10 cellular contexts compared by ENCODE assay signal in the genomic region with DNA sequence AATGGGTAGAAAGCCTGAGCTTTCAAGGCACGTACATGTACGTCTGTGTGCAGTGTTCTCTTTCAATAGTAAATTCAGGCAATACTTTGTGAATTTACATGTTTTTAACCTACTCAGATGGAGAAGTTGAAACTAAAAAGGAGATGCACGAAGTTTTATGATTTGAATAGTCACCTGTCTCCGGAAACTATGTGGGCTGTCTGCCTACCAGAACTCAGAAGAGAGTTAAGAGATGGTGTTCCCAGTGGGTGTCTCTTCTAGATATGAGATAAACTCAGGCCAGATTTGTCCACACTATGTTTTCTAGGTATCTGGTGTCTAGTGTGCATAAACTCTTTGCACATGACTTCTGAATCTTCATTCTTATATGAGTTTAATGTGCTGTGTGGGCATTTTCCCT.
DNase-seq lines count a peak whose midpoint lies in the region; ATAC-seq and TF ChIP-seq lines count a peak whose summit lies in the region.
"Had no signal": no experiment of that assay in that cellular context is flagged by ENCODE, and none has a peak within 500 bp of the region (broad histone marks: within the 10 kb centered on the region; RNA-seq: fewer than 3 reads in every experiment).

No MANE protein-coding gene starts in this region.

- no peaks in the 10 kb centered on the region for H3K9me3 ChIP-seq in IMR-90 (ENCODE audit: control insufficient read depth, insufficient read depth, low read length)
- H3K9me3 ChIP-seq in mucosa of descending colon = no peaks in the 10 kb centered on the region
- H3K9me3 ChIP-seq in adrenal gland (replicated peaks in 1 of 3) = no peaks in the 10 kb centered on the region
- H3K9me3 ChIP-seq in trophoblast cell (ENCODE audit: insufficient read depth, low read depth, low read length) = no peaks in the 10 kb centered on the region
- H3K9me3 ChIP-seq: lower lobe of right lung had no signal

- H3K14ac ChIP-seq in IMR-90 (replicated peaks; ENCODE audit: low read depth, low read length) = no peak overlapping the region
- H3K14ac ChIP-seq in trophoblast cell (ENCODE audit: low read length) = no peak overlapping the region

- H2AK9ac ChIP-seq in IMR-90 (replicated peaks; ENCODE audit: low read depth, low read length, poor library complexity) = no peak overlapping the region

- H3K27me3 ChIP-seq in IMR-90 (ENCODE audit: control insufficient read depth, insufficient read depth, low read length) (no peaks in the 10 kb centered on the region), adrenal gland (no peaks in the 10 kb centered on the region), trophoblast cell (ENCODE audit: insufficient read depth, low read length) (no peaks in the 10 kb centered on the region)

- peak; percentile 89 for ATAC-seq in GM19035 (IDR thresholded peaks at IDR 0.05; ENCODE audit: unreplicated experiment)
- ATAC-seq in HG02588 (IDR thresholded peaks at IDR 0.05; ENCODE audit: unreplicated experiment) = peak; percentile 87
- ATAC-seq in IMR-90 (ENCODE audit: low read depth) = no peak
- ATAC-seq in mucosa of descending colon = peak; percentile 59
- ATAC-seq: lower lobe of right lung had no signal

- H3K79me1 ChIP-seq in IMR-90 (ENCODE audit: low read depth in 1 of 2, low read length in 2 of 2) (peaks cover 3 to 17% of the 10 kb centered on the region in 2 experiments; a peak in 2 of 4 replicates), trophoblast cell (ENCODE audit: low read length) (no peaks in the 10 kb centered on the region)

- H3K4me2 ChIP-seq in IMR-90 (ENCODE audit: low read depth, low read length) (no peak overlapping the region), trophoblast cell (ENCODE audit: low read length) (no peak overlapping the region)

- dilution Hi-C loops in IMR-90 (cut with HindIII; ENCODE audit: low sequenced_read_pairs, unreplicated experiment) = no loop called here

- no peak for TF ChIP-seq RAD21 in IMR-90 (IDR thresholded peaks at IDR 0.05; ENCODE audit: low read length)

- DNase-seq in IMR-90 (no peak), mucosa of descending colon (no peak), NCI-H446 treated with DMSO at 0.1 percent for 48 hours (lab: John Stamatoyannopoulos, UW) (no peak), adrenal gland (no peak), trophoblast cell (no peak)
- DNase-seq in activated CD8-positive, alpha-beta memory T cell treated with anti-CD3 and anti-CD28 coated beads for 24 hours = no peak
- DNase-seq: lower lobe of right lung, NCI-H1694 had no signal

- H3K56ac ChIP-seq in IMR-90 (ENCODE audit: extremely low read depth, insufficient read depth, low read length) = no peak overlapping the region

- no peak overlapping the region for H3K4me3 ChIP-seq in IMR-90 (ENCODE audit: insufficient read depth, low read depth, low read length)
- no peak overlapping the region for H3K4me3 ChIP-seq in mucosa of descending colon
- no peak overlapping the region for H3K4me3 ChIP-seq in adrenal gland
- no peak overlapping the region for H3K4me3 ChIP-seq in trophoblast cell (ENCODE audit: low read depth, low read length)
- H3K4me3 ChIP-seq: lower lobe of right lung had no signal

- no TSS peak for BruUV-seq in IMR-90 (replicated peaks; lab: Mats Ljungman, UMichigan)

- H3K4me1 ChIP-seq in IMR-90 (ENCODE audit: control insufficient read depth, insufficient read depth, low read length) (no peaks in the 10 kb centered on the region), mucosa of descending colon (ENCODE audit: low read depth) (no peaks in the 10 kb centered on the region), adrenal gland (replicated peaks in 1 of 2) (no peaks in the 10 kb centered on the region), trophoblast cell (ENCODE audit: control insufficient read depth in 1 of 2, insufficient read depth in 2 of 2, low read length in 2 of 2) (no peaks in the 10 kb centered on the region)
- H3K4me1 ChIP-seq: lower lobe of right lung had no signal

- H2BK120ac ChIP-seq in IMR-90 (ENCODE audit: low read depth, low read length) (no peak overlapping the region), trophoblast cell (ENCODE audit: insufficient read depth, low read length, poor library complexity) (no peak overlapping the region)

- H3K36me3 ChIP-seq in IMR-90 (ENCODE audit: control insufficient read depth, insufficient read depth, low read length) (no peaks in the 10 kb centered on the region), mucosa of descending colon (ENCODE audit: low read depth) (no peaks in the 10 kb centered on the region), adrenal gland (replicated peaks in 1 of 2) (no peaks in the 10 kb centered on the region), trophoblast cell (ENCODE audit: control insufficient read depth in 1 of 2, insufficient read depth in 2 of 2, low read length in 2 of 2) (no peaks in the 10 kb centered on the region)

- no peak overlapping the region for H2AFZ ChIP-seq in IMR-90 (replicated peaks; ENCODE audit: low read length, poor library complexity)
- no peak overlapping the region for H2AFZ ChIP-seq in trophoblast cell (ENCODE audit: insufficient read depth, low read length, poor library complexity)

- H2BK5ac ChIP-seq in IMR-90 (ENCODE audit: low read depth, low read length, poor library complexity, severe bottlenecking) (no peak overlapping the region), trophoblast cell (ENCODE audit: low read depth, low read length, poor library complexity) (no peak overlapping the region)

- CTCF ChIA-PET in IMR-90 (lab: Yijun Ruan, JAX) = interaction anchor here (0.9 kb wide), 1 partner anchor 36 kb away, joined by 3 read pairs; no protein-coding TSS in a partner anchor

- H2AK5ac ChIP-seq in IMR-90 (ENCODE audit: low read depth, low read length) = no peak overlapping the region
- no peak overlapping the region for H2AK5ac ChIP-seq in trophoblast cell (ENCODE audit: low read length)

- intact Hi-C loops in IMR-90 (cut with micrococcal nuclease) (no loop called here), mucosa of descending colon (cut with DNase I, micrococcal nuclease) (no loop called here), adrenal gland (cut with DNase I) (no loop called here)

- no peak overlapping the region for H4K91ac ChIP-seq in IMR-90 (ENCODE audit: insufficient read depth, low read depth, low read length)
- H4K91ac ChIP-seq in trophoblast cell (ENCODE audit: low read depth, low read length) = no peak overlapping the region

- no peaks in the 10 kb centered on the region for H3K79me2 ChIP-seq in trophoblast cell (ENCODE audit: control insufficient read depth, insufficient read depth, low read length, poor library complexity)

- TF ChIP-seq CTCF in IMR-90 (conservative IDR thresholded peaks at IDR 0.05; ENCODE audit: low read depth, low read length) = no peak
- TF ChIP-seq CTCF in mucosa of descending colon (IDR thresholded peaks at IDR 0.05) = no peak
- no peak for TF ChIP-seq CTCF in adrenal gland (IDR thresholded peaks at IDR 0.05)

- TF ChIP-seq POLR2A in IMR-90 (IDR thresholded peaks at IDR 0.05; ENCODE audit: low read depth, low read length) (no peak), adrenal gland (IDR thresholded peaks at IDR 0.05) (no peak)

- H3K23ac ChIP-seq in IMR-90 (ENCODE audit: low read depth, low read length) = no peak overlapping the region
- H3K23ac ChIP-seq in trophoblast cell (ENCODE audit: low read length) = no peak overlapping the region

- H4K8ac ChIP-seq in IMR-90 (ENCODE audit: low read depth in 2 of 2, low read length in 2 of 2) (no peak overlapping the region), trophoblast cell (ENCODE audit: low read depth, low read length) (no peak overlapping the region)

- H2BK20ac ChIP-seq in IMR-90 (ENCODE audit: low read depth, low read length) = no peak overlapping the region

- H3K9ac ChIP-seq in IMR-90 (ENCODE audit: low read depth, low read length) (no peak overlapping the region), trophoblast cell (ENCODE audit: low read length) (no peak overlapping the region)

- peaks cover 7% of the 10 kb centered on the region; the same call in 1 of the 2 replicates for H3K9me1 ChIP-seq in IMR-90 (ENCODE audit: insufficient read depth, low read length)

- no peak overlapping the region for H3K4ac ChIP-seq in IMR-90 (ENCODE audit: low read depth, low read length)
- no peak overlapping the region for H3K4ac ChIP-seq in trophoblast cell (ENCODE audit: low read depth, low read length)

- no peak overlapping the region for H3K27ac ChIP-seq in IMR-90 (ENCODE audit: insufficient read depth, low read length)
- H3K27ac ChIP-seq in adrenal gland = no peak overlapping the region
- H3K27ac ChIP-seq in trophoblast cell (ENCODE audit: low read depth, low read length) = no peak overlapping the region
- H3K27ac ChIP-seq: lower lobe of right lung had no signal

- no peak overlapping the region for H4K5ac ChIP-seq in IMR-90 (ENCODE audit: low read depth, low read length)

- in situ Hi-C loops in IMR-90 (cut with MboI; ENCODE audit: low sequenced_read_pairs) = no loop called here

- H4K12ac ChIP-seq in trophoblast cell (ENCODE audit: low read depth, low read length) = no peak overlapping the region

- no peak overlapping the region for H2BK15ac ChIP-seq in IMR-90 (ENCODE audit: low read depth, low read length)

- H3K18ac ChIP-seq in IMR-90 (ENCODE audit: low read depth, low read length) (no peak overlapping the region), trophoblast cell (ENCODE audit: low read length) (no peak overlapping the region)

- no peaks in the 10 kb centered on the region for H4K20me1 ChIP-seq in IMR-90 (ENCODE audit: insufficient read depth, low read length)

- POLR2A ChIA-PET in IMR-90 (lab: Charles Lee; ENCODE audit: unreplicated experiment) = no interaction called here

- WGBS in IMR-90 (ENCODE audit: extremely low coverage in 2 of 2, insufficient read length in 1 of 2), 2 experiments = no CpG with 5 or more reads among the region's 4 CpGs
- 89 to 96% (median 89%) methylated on average over 4 of the region's 4 CpGs for WGBS in adrenal gland, 4 donors
- WGBS in trophoblast cell (ENCODE audit: extremely low coverage, insufficient coverage, insufficient read length) = no CpG with 5 or more reads among the region's 4 CpGs

- no peak overlapping the region for H2BK12ac ChIP-seq in trophoblast cell (ENCODE audit: low read length)

TF ChIP-seq in IMR-90, 13 proteins besides CTCF, POLR2A, EP300 and RAD21:
- TF ChIP-seq NFE2L2 (IDR thresholded peaks at IDR 0.05; ENCODE audit: low read depth, low read length) (no peak), MAFK (IDR thresholded peaks at IDR 0.05; ENCODE audit: low read depth, low read length) (0 out of 2 replicates have a peak, but pooled peaks have one; percentile 18)
